In the genomic region with DNA sequence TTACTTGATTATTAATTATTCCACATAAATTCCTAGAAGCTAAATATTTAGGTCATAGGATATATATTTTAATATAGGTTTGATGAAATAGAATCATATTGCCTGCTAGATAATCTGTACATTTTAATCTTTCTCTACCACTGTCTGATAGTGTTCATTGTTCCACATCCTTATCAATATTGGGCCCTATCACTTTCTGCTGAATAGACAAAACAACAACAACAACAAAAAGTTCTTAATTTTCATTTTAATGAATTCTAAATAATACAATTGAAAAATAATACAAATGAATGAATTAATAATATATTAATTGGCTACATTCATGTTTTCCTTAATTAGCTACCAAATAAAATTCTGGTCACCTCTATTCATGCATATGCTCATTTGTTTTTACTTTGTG, we compare ENCODE assay signal across 31 cellular contexts.
"Had no signal": no experiment of that assay in that cellular context is flagged by ENCODE, and none has a peak within 500 bp of the region (broad histone marks: within the 10 kb centered on the region; RNA-seq: fewer than 3 reads in every experiment).

No MANE protein-coding gene starts in this region.

- ATAC-seq: activated CD4-positive, alpha-beta T cell treated with anti-CD3 and anti-CD28 coated beads for 36 hours; activated CD4-positive, CD25-positive, alpha-beta regulatory T cell treated with anti-CD3 and anti-CD28 coated beads, Interleukin-2, amount 50 U/mL, for 24 hours; activated CD8-positive, alpha-beta memory T cell treated with anti-CD3 and anti-CD28 coated beads, Interleukin-2, amount 10 ng/mL, durations not matched to agents 7 days and 5 days; activated CD8-positive, alpha-beta T cell treated with anti-CD3 and anti-CD28 coated beads, Interleukin-2, amount 10 ng/mL, durations not matched to agents 7 days and 5 days; activated naive CD8-positive, alpha-beta T cell treated with anti-CD3 and anti-CD28 coated beads, Interleukin-2, amount 50 U/mL, for 24 hours had no signal

- H3K27me3 ChIP-seq: ascending aorta, cardiac muscle cell had no signal

- FAIRE-seq: bronchial epithelial cell had no signal

- H3K27ac ChIP-seq: ascending aorta, cardiac muscle cell, VCaP had no signal

- DNase-seq: activated CD4-positive, alpha-beta memory T cell treated with anti-CD3 and anti-CD28 coated beads, Interleukin-2, amount 10 ng/mL, durations not matched to agents 7 days and 5 days; activated CD4-positive, alpha-beta T cell treated with anti-CD3 and anti-CD28 coated beads for 1 hour; activated CD4-positive, alpha-beta T cell treated with anti-CD3 and anti-CD28 coated beads for 36 hours; activated CD4-positive, alpha-beta T cell treated with anti-CD3 and anti-CD28 coated beads for 48 hours; activated CD4-positive, alpha-beta T cell treated with anti-CD3 and anti-CD28 coated beads, Interleukin-2, amount 10 ng/mL, durations not matched to agents 7 days and 5 days; activated CD4-positive, alpha-beta T cell treated with anti-CD3 and anti-CD28 coated beads, Interleukin-2, amount 50 U/mL, for 48 hours; activated CD4-positive, CD25-positive, alpha-beta regulatory T cell; activated CD8-positive, alpha-beta memory T cell treated with anti-CD3 and anti-CD28 coated beads for 24 hours; activated CD8-positive, alpha-beta memory T cell treated with anti-CD3 and anti-CD28 coated beads, Interleukin-2, amount 10 ng/mL, durations not matched to agents 7 days and 5 days; activated CD8-positive, alpha-beta memory T cell treated with anti-CD3 and anti-CD28 coated beads, Interleukin-2, amount 50 U/mL, for 48 hours; activated CD8-positive, alpha-beta T cell treated with anti-CD3 and anti-CD28 coated beads, Interleukin-2, amount 10 ng/mL, durations not matched to agents 7 days and 5 days; activated effector memory CD4-positive, alpha-beta T cell treated with Interleukin-2 at 50 U/mL for 16 hours; activated gamma-delta T cell; activated naive CD4-positive, alpha-beta T cell treated with anti-CD3 and anti-CD28 coated beads, Interleukin-2, amount 10 ng/mL, durations not matched to agents 7 days and 5 days; activated naive CD4-positive, alpha-beta T cell treated with Interleukin-2 at 50 U/mL for 16 hours; activated naive CD8-positive, alpha-beta T cell treated with anti-CD3 and anti-CD28 coated beads, Interleukin-2, amount 10 ng/mL, durations not matched to agents 7 days and 5 days; activated naive CD8-positive, alpha-beta T cell treated with anti-CD3 and anti-CD28 coated beads, Interleukin-2, amount 50 U/mL, for 24 hours; activated T-cell treated with anti-CD3 and anti-CD28 coated beads, Interleukin-2, amount 50 U/mL, for 24 hours; activated T-cell treated with anti-CD3 and anti-CD28 coated beads, Interleukin-2, amount 50 U/mL, for 48 hours; amygdala; anterior cingulate cortex; caudate nucleus; cerebellar nuclear complex; T-helper 1 cell; T-helper 2 cell; T-helper 9 cell had no signal

- H3K9me3 ChIP-seq: ascending aorta had no signal

- H3K4me1 ChIP-seq: ascending aorta had no signal

- H3K36me3 ChIP-seq: ascending aorta, cardiac muscle cell had no signal

- H3K4me3 ChIP-seq: ascending aorta, cardiac muscle cell had no signal
